21 cellular contexts compared by ENCODE assay signal in the genomic region with DNA sequence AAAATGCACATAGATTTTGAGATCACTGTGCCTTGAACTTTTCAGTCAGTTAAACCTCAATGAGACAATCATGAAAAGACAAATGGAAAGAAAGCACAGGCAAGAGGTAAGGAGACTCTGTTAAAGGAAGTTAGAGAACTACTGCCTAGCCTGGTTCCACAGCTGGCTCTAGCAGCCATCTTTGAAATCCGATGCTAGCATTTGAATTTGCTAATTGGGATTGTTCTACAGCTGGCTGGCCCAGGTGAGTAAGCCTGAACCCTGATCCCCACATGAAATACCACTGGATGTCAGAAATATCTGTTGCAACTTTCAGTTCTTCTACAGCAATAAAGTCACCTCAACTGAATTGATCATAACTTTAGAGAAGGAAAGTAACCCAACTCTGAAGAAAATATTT.
"Had no signal": no experiment of that assay in that cellular context is flagged by ENCODE, and none has a peak within 500 bp of the region (broad histone marks: within the 10 kb centered on the region; RNA-seq: fewer than 3 reads in every experiment).

No MANE protein-coding gene starts in this region.

- H3K36me3 Mint-ChIP-seq: activated naive CD8-positive, alpha-beta T cell treated with anti-CD3 and anti-CD28 coated beads for 36 hours; naive thymus-derived CD8-positive, alpha-beta T cell; stimulated activated naive B cell treated with anti-CD40 and anti-IgM and Interleukin-4, amounts not matched to agents 10 μg/mL and 1 μg/mL and 100 μg/mL, for 72 hours had no signal

- H3K4me1 ChIP-seq: adrenal gland, suprapubic skin, upper lobe of right lung had no signal

- H3K9me3 Mint-ChIP-seq: activated naive CD8-positive, alpha-beta T cell treated with anti-CD3 and anti-CD28 coated beads for 36 hours; naive thymus-derived CD8-positive, alpha-beta T cell had no signal

- H3K27ac Mint-ChIP-seq: activated naive CD4-positive, alpha-beta T cell treated with anti-CD3 and anti-CD28 coated beads for 36 hours; activated naive CD8-positive, alpha-beta T cell treated with anti-CD3 and anti-CD28 coated beads for 36 hours; naive thymus-derived CD8-positive, alpha-beta T cell; stimulated activated naive B cell treated with anti-CD40 and anti-IgM and Interleukin-4, amounts not matched to agents 10 μg/mL and 1 μg/mL and 100 μg/mL, for 72 hours had no signal

- H3K4me3 ChIP-seq: adrenal gland, body of pancreas, coronary artery, dorsolateral prefrontal cortex, right atrium auricular region, suprapubic skin, tibial artery, upper lobe of right lung had no signal

- DNase-seq: activated CD4-positive, alpha-beta T cell treated with anti-CD3 and anti-CD28 coated beads for 48 hours; activated CD4-positive, alpha-beta T cell treated with anti-CD3 and anti-CD28 coated beads, Interleukin-2, amount 50 U/mL, for 48 hours; activated CD8-positive, alpha-beta memory T cell treated with anti-CD3 and anti-CD28 coated beads for 24 hours; activated effector memory CD4-positive, alpha-beta T cell treated with anti-CD3 and anti-CD28 coated beads, Interleukin-2, amount 50 U/mL, for 16 hours; activated naive CD4-positive, alpha-beta T cell treated with anti-CD3 and anti-CD28 coated beads for 36 hours; activated naive CD8-positive, alpha-beta T cell treated with anti-CD3 and anti-CD28 coated beads for 36 hours; adrenal gland; aorta; body of pancreas; dorsolateral prefrontal cortex; effector memory CD4-positive, alpha-beta T cell; islet precursor cell; naive thymus-derived CD8-positive, alpha-beta T cell; stimulated activated CD4-positive, alpha-beta T cell treated with anti-CD3 and anti-CD28 coated beads, Interleukin-15, amount 100 ng/mL, for 24 hours; stimulated activated CD4-positive, alpha-beta T cell treated with anti-CD3 and anti-CD28 coated beads, Interleukin-2, amount 100 ng/mL, for 24 hours; stimulated activated naive B cell treated with anti-CD40 and anti-IgM and Interleukin-4, amounts not matched to agents 10 μg/mL and 1 μg/mL and 100 μg/mL, for 72 hours; tibial artery; upper lobe of right lung had no signal

- H3K36me3 ChIP-seq: adrenal gland, right atrium auricular region, suprapubic skin, tibial artery, upper lobe of right lung had no signal

- H3K9me3 ChIP-seq: adrenal gland, body of pancreas, right atrium auricular region, suprapubic skin, tibial artery, upper lobe of right lung had no signal

- ATAC-seq: naive thymus-derived CD8-positive, alpha-beta T cell; stimulated activated naive B cell treated with anti-CD40 and anti-IgM and Interleukin-4, amounts not matched to agents 10 μg/mL and 1 μg/mL and 100 μg/mL, for 72 hours; upper lobe of right lung had no signal

- H3K27ac ChIP-seq: adrenal gland, body of pancreas, dorsolateral prefrontal cortex, right atrium auricular region, suprapubic skin, upper lobe of right lung had no signal

- H3K4me3 Mint-ChIP-seq: activated naive CD4-positive, alpha-beta T cell treated with anti-CD3 and anti-CD28 coated beads for 36 hours; activated naive CD8-positive, alpha-beta T cell treated with anti-CD3 and anti-CD28 coated beads for 36 hours; naive thymus-derived CD8-positive, alpha-beta T cell; stimulated activated naive B cell treated with anti-CD40 and anti-IgM and Interleukin-4, amounts not matched to agents 10 μg/mL and 1 μg/mL and 100 μg/mL, for 72 hours had no signal

- H3K27me3 Mint-ChIP-seq: stimulated activated naive B cell treated with anti-CD40 and anti-IgM and Interleukin-4, amounts not matched to agents 10 μg/mL and 1 μg/mL and 100 μg/mL, for 72 hours had no signal

- H3K4me1 Mint-ChIP-seq: activated naive CD8-positive, alpha-beta T cell treated with anti-CD3 and anti-CD28 coated beads for 36 hours; stimulated activated naive B cell treated with anti-CD40 and anti-IgM and Interleukin-4, amounts not matched to agents 10 μg/mL and 1 μg/mL and 100 μg/mL, for 72 hours had no signal

- H3K27me3 ChIP-seq: adrenal gland, body of pancreas, dorsolateral prefrontal cortex, right atrium auricular region, suprapubic skin, tibial artery, upper lobe of right lung had no signal
